In genomic region chr12:24948816-24949722, GRCh38 we compare ENCODE assay signal across 1 cellular context.
TF ChIP-seq lines count a peak whose summit lies in the region.

TSS of gene BCAT1 (minus strand) at chr12:24949101. CDS start at chr12:24948932, 169 bp downstream.

TF ChIP-seq in K562, 482 proteins besides CTCF, POLR2A, EP300 and RAD21 (continued from another document and continues in another):
- TF ChIP-seq AFF1 (IDR thresholded peaks at IDR 0.05; ENCODE audit: low read depth in 1 of 2, partially characterized antibody in 2 of 2) (peak; percentile 50 to 51), RUNX1 (IDR thresholded peaks at IDR 0.05; ENCODE audit: low read depth) (no peak), ZNF592 (IDR thresholded peaks at IDR 0.05) (peak; percentile 94), ZNF561 (CRISPR knock-in tag; conservative IDR thresholded peaks at IDR 0.05) (no peak), ZC3H11A (IDR thresholded peaks at IDR 0.05; ENCODE audit: low read depth, low read length) (no peak), NFATC3 (IDR thresholded peaks at IDR 0.05) (no peak), WHSC1 (IDR thresholded peaks at IDR 0.05; ENCODE audit: low read length) (no peak), BRF2 (IDR thresholded peaks at IDR 0.05; ENCODE audit: borderline replicate concordance, insufficient read depth, insufficient read length) (no peak), CREB1 (IDR thresholded peaks at IDR 0.05) (no peak), CREB1 (CRISPR knock-in tag; IDR thresholded peaks at IDR 0.05) (peak; percentile 19; the same call in 1 of the 2 replicates), PRDM10 (IDR thresholded peaks at IDR 0.05; ENCODE audit: partially characterized antibody) (peak; percentile 92), BCL6 (CRISPR knock-in tag; IDR thresholded peaks at IDR 0.05) (no peak), UBTF (IDR thresholded peaks at IDR 0.05; ENCODE audit: borderline replicate concordance in 1 of 2, low read depth in 2 of 2, low read length in 2 of 2) (peak; percentile 82 to 93), SNRNP70 (optimal IDR thresholded peaks at IDR 0.05; ENCODE audit: low read depth, low read length) (no peak), HDAC1 (IDR thresholded peaks at IDR 0.05) (peak in 1 of 2 experiments; percentile 94; a peak in 2 of 4 replicates), MTA3 (IDR thresholded peaks at IDR 0.05; ENCODE audit: borderline replicate concordance) (peak; percentile 87), NBN (IDR thresholded peaks at IDR 0.05; ENCODE audit: low read depth) (peak; percentile 72), CXXC5 (CRISPR knock-in tag; IDR thresholded peaks at IDR 0.05) (peak; percentile 84), DMBX1 (CRISPR knock-in tag; IDR thresholded peaks at IDR 0.05; ENCODE audit: borderline replicate concordance) (peak; percentile 55; the same call in 1 of the 2 replicates), ZSCAN32 (CRISPR knock-in tag; IDR thresholded peaks at IDR 0.05) (peak; percentile 96), ZNF589 (CRISPR knock-in tag; IDR thresholded peaks at IDR 0.05; ENCODE audit: low read depth) (peak; percentile 80; the same call in 1 of the 2 replicates), NFRKB (IDR thresholded peaks at IDR 0.05; ENCODE audit: low read depth) (peak; percentile 88), EHMT2 (IDR thresholded peaks at IDR 0.05) (no peak), RREB1 (CRISPR knock-in tag; IDR thresholded peaks at IDR 0.05) (0 out of 2 replicates have a peak, but pooled peaks have one; percentile 14), PML (IDR thresholded peaks at IDR 0.05; ENCODE audit: low read length) (peak; percentile 33), FOXJ2 (tag; IDR thresholded peaks at IDR 0.05) (peak; percentile 70), ZNF695 (CRISPR knock-in tag; IDR thresholded peaks at IDR 0.05) (no peak), ZNF740 (CRISPR knock-in tag; IDR thresholded peaks at IDR 0.05) (peak; percentile 69; the same call in 1 of the 2 replicates), ZNF740 (tag; IDR thresholded peaks at IDR 0.05) (no peak), ELK3 (CRISPR knock-in tag; IDR thresholded peaks at IDR 0.05) (no peak), GABPB1 (CRISPR knock-in tag; IDR thresholded peaks at IDR 0.05) (peak; percentile 56; the same call in 1 of the 2 replicates), CBX1 (IDR thresholded peaks at IDR 0.05; ENCODE audit: low read depth) (peak; percentile 56; the same call in 1 of the 2 replicates), GATAD2A (IDR thresholded peaks at IDR 0.05) (0 out of 2 replicates have a peak, but pooled peaks have one; percentile 30), TCF7 (IDR thresholded peaks at IDR 0.05; ENCODE audit: borderline replicate concordance) (peak; percentile 50; the same call in 1 of the 2 replicates), TAF7 (tag; IDR thresholded peaks at IDR 0.05) (peak; percentile 74)
